Comparison of ENCODE assay signal across 8 cellular contexts in genomic region chr17:57989011-57989345, GRCh38. TPM values are rescaled to one million over a fixed set of nuclear protein-coding genes. Genes with fewer than 3 reads are reported as not detected.
DNase-seq lines count a peak whose midpoint lies in the region; FAIRE-seq and TF ChIP-seq lines count a peak whose summit lies in the region.

No MANE protein-coding gene starts in this region.

- TF ChIP-seq CTCF in Caco-2 (IDR thresholded peaks at IDR 0.05; ENCODE audit: insufficient read depth in 1 of 2, low read depth in 1 of 2, low read length in 1 of 2, severe bottlenecking in 1 of 2, unreplicated experiment in 1 of 2) (peak in 1 of 2 experiments; percentile 12), Loucy (conservative IDR thresholded peaks at IDR 0.05; ENCODE audit: low read length) (peak; percentile 25), ascending aorta (IDR thresholded peaks at IDR 0.05) (peak in 1 of 3 experiments; percentile 7), kidney (IDR thresholded peaks at IDR 0.05; ENCODE audit: borderline replicate concordance, extremely low read depth, insufficient read depth) (no peak)

- no peaks in the 10 kb centered on the region for H3K9me3 Mint-ChIP-seq in Caco-2 (ENCODE audit: unreplicated experiment)

- intact Hi-C loops in Caco-2 (cut with micrococcal nuclease; ENCODE audit: unreplicated experiment) (loop anchor here (2.0 kb wide), 1 partner anchor 34 kb away; the partner anchor contains the start of gene CUEDC1), ascending aorta (cut with DNase I) (loop anchor here (2.0 to 5.0 kb wide), 2 partner anchors 18 to 93 kb away; partner anchors contain the start of genes DYNLL2 and SRSF1), kidney (cut with DNase I) (no loop called here)

- POLR2A ChIA-PET in Caco-2 (lab: Charles Lee): interaction anchor here (0.6 to 1.3 kb wide), 5 partner anchors 53 to 138 kb away, joined by 3 to 10 read pairs (median 3); partner anchors contain the start of gene DYNLL2

- H3K4me1 ChIP-seq in Caco-2 (peaks cover 65% of the 10 kb centered on the region), Loucy (ENCODE audit: insufficient read depth, low read length, poor library complexity, severe bottlenecking) (peaks cover 45% of the 10 kb centered on the region), ascending aorta (peaks cover 0 to 13% of the 10 kb centered on the region in 2 donors), kidney (ENCODE audit: control insufficient read depth in 1 of 2, insufficient read depth in 1 of 2, low read depth in 1 of 2, low read length in 2 of 2) (peaks cover 25 to 28% of the 10 kb centered on the region in 2 donors)

- H4K20me1 ChIP-seq in Loucy (ENCODE audit: insufficient read depth, low read length, poor library complexity, severe bottlenecking): peaks cover 38% of the 10 kb centered on the region

- BruUV-seq in Caco-2 (replicated peaks; lab: Mats Ljungman, UMichigan): TSS peak; percentile 64

- no peak overlapping the region for H2AFZ ChIP-seq in Loucy (ENCODE audit: low read length)

- peaks cover 68% of the 10 kb centered on the region for H3K36me3 Mint-ChIP-seq in Caco-2 (ENCODE audit: insufficient read depth, unreplicated experiment)

- H3K36me3 ChIP-seq in Caco-2 (ENCODE audit: control insufficient read depth, insufficient read depth, low read length) (no peaks in the 10 kb centered on the region), Loucy (ENCODE audit: insufficient read depth, low read length) (no peaks in the 10 kb centered on the region), ascending aorta (no peaks in the 10 kb centered on the region), kidney (ENCODE audit: control insufficient read depth in 1 of 2, insufficient read depth in 2 of 2, low read length in 2 of 2) (no peaks in the 10 kb centered on the region)

- H3K27me3 ChIP-seq in Caco-2 (replicated peaks; ENCODE audit: control insufficient read depth, insufficient read depth, low read length) (no peaks in the 10 kb centered on the region), Loucy (ENCODE audit: insufficient read depth, low read length, poor library complexity, severe bottlenecking) (no peaks in the 10 kb centered on the region), ascending aorta (no peaks in the 10 kb centered on the region)

- peak; percentile 59 to 60 for DNase-seq in Caco-2
- DNase-seq in ascending aorta (ENCODE audit: low spot score in 2 of 2): no peak
- DNase-seq in kidney: no peak
- peak in 8 of 49 donors; percentile 6 to 57 (median 30) for DNase-seq in substantia nigra (lab: John Stamatoyannopoulos, UW)
- no peak for DNase-seq in glomerular visceral epithelial cell (ENCODE audit: extremely low spot score)
- no peak for DNase-seq in iPS-NIHi7 (ENCODE audit: extremely low spot score)
- no peak for DNase-seq in ACHN

- no peaks in the 10 kb centered on the region for H3K9me2 ChIP-seq in Loucy (replicated peaks; ENCODE audit: low read depth, low read length)

- peak overlapping the region; percentile 90 for H3K9ac ChIP-seq in Loucy (ENCODE audit: low read depth, low read length, poor library complexity, severe bottlenecking)
- peak overlapping the region in 1 of 2 donors; percentile 59 for H3K9ac ChIP-seq in kidney (ENCODE audit: low read length in 2 of 2)

- in situ Hi-C loops in ACHN (cut with HindIII; ENCODE audit: low pct_ligation_motif_present, low pct_unique_long_range_greater_than_20kb, low sequenced_read_pairs): no loop called here

- peak overlapping the region; percentile 85 for H3K4me2 ChIP-seq in Loucy (ENCODE audit: low read depth, low read length, poor library complexity, severe bottlenecking)

- H3K4me3 ChIP-seq in Caco-2 (ENCODE audit: low read depth, low read length): peak overlapping the region; percentile 83
- H3K4me3 ChIP-seq in Loucy (ENCODE audit: low read length, poor library complexity, severe bottlenecking): peak overlapping the region; percentile 97
- peak overlapping the region; percentile 84 to 85 for H3K4me3 ChIP-seq in ascending aorta
- peak overlapping the region; percentile 78 to 83 for H3K4me3 ChIP-seq in kidney (ENCODE audit: low read length in 2 of 2)

- no peak for FAIRE-seq in kidney (lab: Jason Lieb, UNC)

- no peaks in the 10 kb centered on the region for H3K9me3 ChIP-seq in Caco-2
- no peaks in the 10 kb centered on the region for H3K9me3 ChIP-seq in Loucy (ENCODE audit: insufficient read depth, low read depth, low read length)
- H3K9me3 ChIP-seq in ascending aorta: no peaks in the 10 kb centered on the region
- H3K9me3 ChIP-seq in kidney (ENCODE audit: control insufficient read depth in 1 of 2, low read length in 2 of 2): no peaks in the 10 kb centered on the region

- peaks cover 46% of the 10 kb centered on the region for H3K79me2 ChIP-seq in Loucy (ENCODE audit: insufficient read depth, low read length)

- CTCF ChIA-PET in Caco-2 (lab: Charles Lee): interaction anchor here (0.7 to 3.1 kb wide), 5 partner anchors 11 to 134 kb away, joined by 3 to 17 read pairs (median 4); no protein-coding TSS in a partner anchor

- H3K4me3 Mint-ChIP-seq in Caco-2 (ENCODE audit: unreplicated experiment): peak overlapping the region; percentile 97

- H3K27me3 Mint-ChIP-seq in Caco-2 (ENCODE audit: insufficient read depth, unreplicated experiment): no peaks in the 10 kb centered on the region

- peaks cover 51% of the 10 kb centered on the region for H3K4me1 Mint-ChIP-seq in Caco-2 (ENCODE audit: low read depth, unreplicated experiment)

- H3F3A ChIP-seq in Loucy (ENCODE audit: low read depth): no peaks in the 10 kb centered on the region

- peak overlapping the region; percentile 88 for H3K27ac Mint-ChIP-seq in Caco-2 (ENCODE audit: unreplicated experiment)

- H3K27ac ChIP-seq in ascending aorta: peak overlapping the region; percentile 97 to 98
- peak overlapping the region; percentile 87 to 93 for H3K27ac ChIP-seq in kidney (ENCODE audit: low read depth in 2 of 2, low read length in 2 of 2)
- H3K27ac ChIP-seq in substantia nigra (ENCODE audit: low read depth, low read length, poor library complexity, severe bottlenecking): peak overlapping the region; percentile 97

RNA-seq across cellular contexts. Expression of gene VEZF1, which starts 0.9 kb away (rescaled TPM):
- 52.1 and 54.9 TPM in 2 replicates for total RNA-seq in Caco-2 (2022)
- total RNA-seq in ascending aorta: 47.4 TPM
- 92.5 TPM for total RNA-seq in kidney
- 26.0 TPM for polyA plus RNA-seq in kidney (ENCODE audit: insufficient read depth, low read depth, low replicate concordance)

RNA-seq across cellular contexts. Expression of gene SRSF1, which starts 18.1 kb away (rescaled TPM):
- total RNA-seq in Caco-2 (2022): 308 and 325 TPM in 2 replicates
- 89.4 TPM for total RNA-seq in ascending aorta
- 177 TPM for total RNA-seq in kidney
- polyA plus RNA-seq in kidney (ENCODE audit: insufficient read depth, low read depth, low replicate concordance): 69.8 TPM

RNA-seq across cellular contexts. Expression of gene CUEDC1, which starts 33.8 kb away (rescaled TPM):
- total RNA-seq in Caco-2 (2022) (27.5 TPM in 2 replicates), ascending aorta (76.1 TPM), kidney (52.3 TPM)
- 33.0 TPM for polyA plus RNA-seq in kidney (ENCODE audit: insufficient read depth, low read depth, low replicate concordance)

Comparison
In these comparisons a context has a peak if more than half of its experiments do, and no peak if none do; other contexts are left out.
1. DNase-seq: peak in Caco-2 (2 of 2); none in ascending aorta (0 of 2), kidney (single experiment), glomerular visceral epithelial cell (single experiment), iPS-NIHi7 (single experiment) and ACHN (single experiment).
2. Peak in every context shown above with its lines, with median percentiles within 50 percentile points of each other: H3K4me3 ChIP-seq and H3K27ac ChIP-seq.